31 cellular contexts compared by ENCODE assay signal in the genomic region with DNA sequence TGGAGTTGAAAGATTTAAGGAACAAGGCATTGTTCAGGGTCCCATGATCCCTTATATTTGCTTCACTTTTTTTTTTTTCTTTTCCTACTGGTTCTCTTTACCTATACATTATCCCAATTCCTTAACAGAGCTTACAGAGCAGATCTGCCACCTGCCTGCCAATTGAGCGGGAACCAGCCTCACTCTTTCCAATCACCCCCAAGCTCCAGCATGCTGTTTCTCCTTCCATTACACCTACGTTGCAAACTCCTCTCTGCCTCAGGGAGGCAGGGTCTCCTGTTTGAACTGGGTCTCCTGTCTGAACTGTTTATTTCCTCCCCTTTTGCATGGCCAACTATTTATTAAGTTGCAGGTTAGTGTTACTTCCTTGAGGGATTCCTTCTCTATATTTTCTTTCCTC.
"Had no signal": no experiment of that assay in that cellular context is flagged by ENCODE, and none has a peak within 500 bp of the region (broad histone marks: within the 10 kb centered on the region; RNA-seq: fewer than 3 reads in every experiment).

No MANE protein-coding gene starts in this region.

- H3K36me3 ChIP-seq: esophagus squamous epithelium, heart right ventricle, prostate gland, right atrium auricular region, stomach, thyroid gland, vagina had no signal

- H3K27me3 Mint-ChIP-seq: memory B cell, naive B cell had no signal

- ATAC-seq: heart right ventricle; mucosa of descending colon; natural killer cell treated with Interleukin-12 subunit alpha and Interleukin-12 subunit beta and Interleukin-15 and Interleukin-18, amount 100 ng/mL, for 72 hours; sciatic nerve had no signal

- H3K4me3 Mint-ChIP-seq: immature natural killer cell; memory B cell; mesothelial cell of epicardium; naive B cell; natural killer cell treated with Interleukin-12 subunit alpha and Interleukin-12 subunit beta and Interleukin-15 and Interleukin-18, amount 100 ng/mL, for 72 hours had no signal

- DNase-seq: dermis blood vessel endothelial cell; effector memory CD4-positive, alpha-beta T cell; erythroblast; esophagus squamous epithelium; foreskin melanocyte; glutamatergic neuron; heart right ventricle; hippocampal formation; immature natural killer cell; islet precursor cell; mucosa of descending colon; naive B cell; nucleus accumbens; stimulated activated CD4-positive, alpha-beta T cell treated with anti-CD3 and anti-CD28 coated beads, Interleukin-12 subunit alpha, Interleukin-12 subunit beta, amount 100 ng/mL, for 4 hours; stimulated activated CD4-positive, alpha-beta T cell treated with anti-CD3 and anti-CD28 coated beads, Interleukin-1b, Interleukin-23, amount 100 ng/mL, for 48 hours; stimulated activated CD4-positive, alpha-beta T cell treated with anti-CD3 and anti-CD28 coated beads, Interleukin-4, amount 100 ng/mL, for 1 hour; stimulated activated CD8-positive, alpha-beta memory T cell treated with anti-CD3 and anti-CD28 coated beads, Interleukin-4, amount 100 ng/mL, for 48 hours; stimulated activated naive CD4-positive, alpha-beta T cell; stomach; thyroid gland; trophoblast cell had no signal

- H3K36me3 Mint-ChIP-seq: immature natural killer cell; memory B cell; mesothelial cell of epicardium; natural killer cell treated with Interleukin-12 subunit alpha and Interleukin-12 subunit beta and Interleukin-15 and Interleukin-18, amount 100 ng/mL, for 72 hours had no signal

- H3K4me1 ChIP-seq: esophagus squamous epithelium, heart right ventricle, prostate gland, right atrium auricular region, stomach, thyroid gland, vagina had no signal

- H3K9me3 Mint-ChIP-seq: immature natural killer cell; memory B cell; natural killer cell treated with Interleukin-12 subunit alpha and Interleukin-12 subunit beta and Interleukin-15 and Interleukin-18, amount 100 ng/mL, for 72 hours had no signal

- H3K27ac Mint-ChIP-seq: immature natural killer cell; memory B cell; mesothelial cell of epicardium; natural killer cell treated with Interleukin-12 subunit alpha and Interleukin-12 subunit beta and Interleukin-15 and Interleukin-18, amount 100 ng/mL, for 72 hours had no signal

- H3K4me1 Mint-ChIP-seq: immature natural killer cell, memory B cell, mesothelial cell of epicardium, naive B cell had no signal

- H3K4me3 ChIP-seq: coronary artery, esophagus squamous epithelium, heart right ventricle, lung, mucosa of descending colon, prostate gland, right atrium auricular region, smooth muscle cell, stomach, thyroid gland, vagina had no signal

- H3K4me2 ChIP-seq: smooth muscle cell had no signal

- H3K27ac ChIP-seq: coronary artery, esophagus squamous epithelium, heart right ventricle, prostate gland, right atrium auricular region, stomach, thyroid gland, vagina had no signal

- H3K27me3 ChIP-seq: esophagus squamous epithelium, heart right ventricle, right atrium auricular region, stomach, thyroid gland, vagina had no signal

- H3K9me3 ChIP-seq: esophagus squamous epithelium, heart right ventricle, mucosa of descending colon, prostate gland, right atrium auricular region, stomach, thyroid gland, vagina had no signal
